In the genomic region with DNA sequence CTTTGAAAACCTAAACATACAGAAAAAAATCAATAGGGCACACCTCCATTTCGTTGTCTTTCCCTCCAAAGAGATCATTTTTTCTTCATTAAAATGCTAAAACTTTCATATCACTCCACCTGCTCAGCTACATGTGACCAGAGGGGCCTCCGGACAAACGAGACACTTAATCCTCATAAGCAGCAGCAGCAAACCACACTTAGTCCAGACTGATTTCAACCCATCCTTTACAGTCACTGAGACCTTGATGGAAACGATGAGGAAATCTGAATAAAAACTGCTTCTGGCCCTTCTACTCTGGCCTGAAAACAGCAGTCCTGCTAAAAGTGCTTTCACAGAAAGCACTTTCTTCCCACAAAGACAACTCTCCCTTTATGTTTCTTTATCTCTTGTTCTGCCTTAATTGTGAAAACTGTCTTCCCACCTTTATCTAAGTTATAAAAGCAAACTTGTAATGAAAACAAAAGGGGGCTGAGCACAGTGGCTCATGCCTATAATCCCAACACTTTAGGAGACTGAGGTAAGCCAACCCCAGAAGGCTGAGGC, we compare ENCODE assay signal across 1 cellular context.
TF ChIP-seq lines count a peak whose summit lies in the region.

No MANE protein-coding gene starts in this region.

TF ChIP-seq in GM23338, 12 proteins besides CTCF, POLR2A, EP300 and RAD21:
- TF ChIP-seq, protein P1, sequence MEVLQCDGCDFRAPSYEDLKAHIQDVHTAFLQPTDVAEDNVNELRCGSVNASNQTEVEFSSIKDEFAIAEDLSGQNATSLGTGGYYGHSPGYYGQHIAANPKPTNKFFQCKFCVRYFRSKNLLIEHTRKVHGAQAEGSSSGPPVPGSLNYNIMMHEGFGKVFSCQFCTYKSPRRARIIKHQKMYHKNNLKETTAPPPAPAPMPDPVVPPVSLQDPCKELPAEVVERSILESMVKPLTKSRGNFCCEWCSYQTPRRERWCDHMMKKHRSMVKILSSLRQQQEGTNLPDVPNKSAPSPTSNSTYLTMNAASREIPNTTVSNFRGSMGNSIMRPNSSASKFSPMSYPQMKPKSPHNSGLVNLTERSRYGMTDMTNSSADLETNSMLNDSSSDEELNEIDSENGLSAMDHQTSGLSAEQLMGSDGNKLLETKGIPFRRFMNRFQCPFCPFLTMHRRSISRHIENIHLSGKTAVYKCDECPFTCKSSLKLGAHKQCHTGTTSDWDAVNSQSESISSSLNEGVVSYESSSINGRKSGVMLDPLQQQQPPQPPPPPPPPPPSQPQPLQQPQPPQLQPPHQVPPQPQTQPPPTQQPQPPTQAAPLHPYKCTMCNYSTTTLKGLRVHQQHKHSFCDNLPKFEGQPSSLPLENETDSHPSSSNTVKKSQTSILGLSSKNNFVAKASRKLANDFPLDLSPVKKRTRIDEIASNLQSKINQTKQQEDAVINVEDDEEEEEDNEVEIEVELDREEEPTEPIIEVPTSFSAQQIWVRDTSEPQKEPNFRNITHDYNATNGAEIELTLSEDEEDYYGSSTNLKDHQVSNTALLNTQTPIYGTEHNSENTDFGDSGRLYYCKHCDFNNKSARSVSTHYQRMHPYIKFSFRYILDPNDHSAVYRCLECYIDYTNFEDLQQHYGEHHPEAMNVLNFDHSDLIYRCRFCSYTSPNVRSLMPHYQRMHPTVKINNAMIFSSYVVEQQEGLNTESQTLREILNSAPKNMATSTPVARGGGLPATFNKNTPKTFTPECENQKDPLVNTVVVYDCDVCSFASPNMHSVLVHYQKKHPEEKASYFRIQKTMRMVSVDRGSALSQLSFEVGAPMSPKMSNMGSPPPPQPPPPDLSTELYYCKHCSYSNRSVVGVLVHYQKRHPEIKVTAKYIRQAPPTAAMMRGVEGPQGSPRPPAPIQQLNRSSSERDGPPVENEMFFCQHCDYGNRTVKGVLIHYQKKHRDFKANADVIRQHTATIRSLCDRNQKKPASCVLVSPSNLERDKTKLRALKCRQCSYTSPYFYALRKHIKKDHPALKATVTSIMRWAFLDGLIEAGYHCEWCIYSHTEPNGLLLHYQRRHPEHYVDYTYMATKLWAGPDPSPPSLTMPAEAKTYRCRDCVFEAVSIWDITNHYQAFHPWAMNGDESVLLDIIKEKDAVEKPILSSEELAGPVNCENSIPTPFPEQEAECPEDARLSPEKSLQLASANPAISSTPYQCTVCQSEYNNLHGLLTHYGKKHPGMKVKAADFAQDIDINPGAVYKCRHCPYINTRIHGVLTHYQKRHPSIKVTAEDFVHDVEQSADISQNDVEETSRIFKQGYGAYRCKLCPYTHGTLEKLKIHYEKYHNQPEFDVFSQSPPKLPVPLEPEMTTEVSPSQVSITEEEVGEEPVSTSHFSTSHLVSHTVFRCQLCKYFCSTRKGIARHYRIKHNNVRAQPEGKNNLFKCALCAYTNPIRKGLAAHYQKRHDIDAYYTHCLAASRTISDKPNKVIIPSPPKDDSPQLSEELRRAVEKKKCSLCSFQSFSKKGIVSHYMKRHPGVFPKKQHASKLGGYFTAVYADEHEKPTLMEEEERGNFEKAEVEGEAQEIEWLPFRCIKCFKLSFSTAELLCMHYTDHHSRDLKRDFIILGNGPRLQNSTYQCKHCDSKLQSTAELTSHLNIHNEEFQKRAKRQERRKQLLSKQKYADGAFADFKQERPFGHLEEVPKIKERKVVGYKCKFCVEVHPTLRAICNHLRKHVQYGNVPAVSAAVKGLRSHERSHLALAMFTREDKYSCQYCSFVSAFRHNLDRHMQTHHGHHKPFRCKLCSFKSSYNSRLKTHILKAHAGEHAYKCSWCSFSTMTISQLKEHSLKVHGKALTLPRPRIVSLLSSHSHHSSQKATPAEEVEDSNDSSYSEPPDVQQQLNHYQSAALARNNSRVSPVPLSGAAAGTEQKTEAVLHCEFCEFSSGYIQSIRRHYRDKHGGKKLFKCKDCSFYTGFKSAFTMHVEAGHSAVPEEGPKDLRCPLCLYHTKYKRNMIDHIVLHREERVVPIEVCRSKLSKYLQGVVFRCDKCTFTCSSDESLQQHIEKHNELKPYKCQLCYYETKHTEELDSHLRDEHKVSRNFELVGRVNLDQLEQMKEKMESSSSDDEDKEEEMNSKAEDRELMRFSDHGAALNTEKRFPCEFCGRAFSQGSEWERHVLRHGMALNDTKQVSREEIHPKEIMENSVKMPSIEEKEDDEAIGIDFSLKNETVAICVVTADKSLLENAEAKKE (CRISPR knock-in tag; IDR thresholded peaks at IDR 0.05), result no peak
- no peak for TF ChIP-seq EZH2 (IDR thresholded peaks at IDR 0.05; ENCODE audit: low read depth, unreplicated experiment)
- TF ChIP-seq JUNB (IDR thresholded peaks at IDR 0.05; ENCODE audit: unreplicated experiment), result no peak
- no peak for TF ChIP-seq STAT1 (IDR thresholded peaks at IDR 0.05; ENCODE audit: unreplicated experiment)
- no peak for TF ChIP-seq ZNF331 (CRISPR knock-in tag; IDR thresholded peaks at IDR 0.05; ENCODE audit: low read depth)
- TF ChIP-seq, protein P2, sequence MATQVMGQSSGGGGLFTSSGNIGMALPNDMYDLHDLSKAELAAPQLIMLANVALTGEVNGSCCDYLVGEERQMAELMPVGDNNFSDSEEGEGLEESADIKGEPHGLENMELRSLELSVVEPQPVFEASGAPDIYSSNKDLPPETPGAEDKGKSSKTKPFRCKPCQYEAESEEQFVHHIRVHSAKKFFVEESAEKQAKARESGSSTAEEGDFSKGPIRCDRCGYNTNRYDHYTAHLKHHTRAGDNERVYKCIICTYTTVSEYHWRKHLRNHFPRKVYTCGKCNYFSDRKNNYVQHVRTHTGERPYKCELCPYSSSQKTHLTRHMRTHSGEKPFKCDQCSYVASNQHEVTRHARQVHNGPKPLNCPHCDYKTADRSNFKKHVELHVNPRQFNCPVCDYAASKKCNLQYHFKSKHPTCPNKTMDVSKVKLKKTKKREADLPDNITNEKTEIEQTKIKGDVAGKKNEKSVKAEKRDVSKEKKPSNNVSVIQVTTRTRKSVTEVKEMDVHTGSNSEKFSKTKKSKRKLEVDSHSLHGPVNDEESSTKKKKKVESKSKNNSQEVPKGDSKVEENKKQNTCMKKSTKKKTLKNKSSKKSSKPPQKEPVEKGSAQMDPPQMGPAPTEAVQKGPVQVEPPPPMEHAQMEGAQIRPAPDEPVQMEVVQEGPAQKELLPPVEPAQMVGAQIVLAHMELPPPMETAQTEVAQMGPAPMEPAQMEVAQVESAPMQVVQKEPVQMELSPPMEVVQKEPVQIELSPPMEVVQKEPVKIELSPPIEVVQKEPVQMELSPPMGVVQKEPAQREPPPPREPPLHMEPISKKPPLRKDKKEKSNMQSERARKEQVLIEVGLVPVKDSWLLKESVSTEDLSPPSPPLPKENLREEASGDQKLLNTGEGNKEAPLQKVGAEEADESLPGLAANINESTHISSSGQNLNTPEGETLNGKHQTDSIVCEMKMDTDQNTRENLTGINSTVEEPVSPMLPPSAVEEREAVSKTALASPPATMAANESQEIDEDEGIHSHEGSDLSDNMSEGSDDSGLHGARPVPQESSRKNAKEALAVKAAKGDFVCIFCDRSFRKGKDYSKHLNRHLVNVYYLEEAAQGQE (IDR thresholded peaks at IDR 0.05; ENCODE audit: unreplicated experiment), result no peak
- TF ChIP-seq POLR2AphosphoS5 (IDR thresholded peaks at IDR 0.05; ENCODE audit: low read depth), result no peak
- TF ChIP-seq ZNF114 (CRISPR knock-in tag; IDR thresholded peaks at IDR 0.05), result no peak
- no peak for TF ChIP-seq CREB1 (CRISPR knock-in tag; IDR thresholded peaks at IDR 0.05; ENCODE audit: low read depth)
- no peak for TF ChIP-seq NANOG (IDR thresholded peaks at IDR 0.05; ENCODE audit: borderline replicate concordance)
- no peak for TF ChIP-seq EZH2phosphoT487 (IDR thresholded peaks at IDR 0.05; ENCODE audit: unreplicated experiment)
- no peak for TF ChIP-seq ETS1 (IDR thresholded peaks at IDR 0.05)
